Comparison of ENCODE assay signal across 11 cellular contexts in genomic region chr1:53266038-53266437, GRCh38. TPM values are rescaled to one million over a fixed set of nuclear protein-coding genes. Genes with fewer than 3 reads are reported as not detected.
DNase-seq lines count a peak whose midpoint lies in the region; ATAC-seq, FAIRE-seq and TF ChIP-seq lines count a peak whose summit lies in the region.
"Had no signal": no experiment of that assay in that cellular context is flagged by ENCODE, and none has a peak within 500 bp of the region (broad histone marks: within the 10 kb centered on the region; RNA-seq: fewer than 3 reads in every experiment).

No MANE protein-coding gene starts in this region.

- H2AFZ ChIP-seq in astrocyte (ENCODE audit: low read depth, low read length), result no peak overlapping the region

- no peak overlapping the region for H3K27ac Mint-ChIP-seq in astrocyte (ENCODE audit: unreplicated experiment)

- H3K4me3 ChIP-seq in DOHH2 (ENCODE audit: low read length), result no peak overlapping the region
- H3K4me3 ChIP-seq in astrocyte (ENCODE audit: insufficient read depth, low read depth, low read length), result no peak overlapping the region
- no peak overlapping the region for H3K4me3 ChIP-seq in left lung
- no peak overlapping the region for H3K4me3 ChIP-seq in esophagus squamous epithelium
- H3K4me3 ChIP-seq: ascending aorta had no signal

- H4K20me1 ChIP-seq in DOHH2 (ENCODE audit: control insufficient read depth, insufficient read depth, low read depth, low read length) (no peaks in the 10 kb centered on the region; the same call in 1 of the 2 replicates), astrocyte (ENCODE audit: insufficient read depth, low read length) (no peaks in the 10 kb centered on the region)

- no peaks in the 10 kb centered on the region for H3K27me3 ChIP-seq in DOHH2 (ENCODE audit: control insufficient read depth, low read length)
- H3K27me3 ChIP-seq in astrocyte (ENCODE audit: insufficient read depth, low read length), result no peaks in the 10 kb centered on the region
- no peaks in the 10 kb centered on the region for H3K27me3 ChIP-seq in left lung
- no peaks in the 10 kb centered on the region for H3K27me3 ChIP-seq in esophagus squamous epithelium
- H3K27me3 ChIP-seq: ascending aorta had no signal

- peak; percentile 35 for ATAC-seq in left lung
- no peak for ATAC-seq in HG02973 (IDR thresholded peaks at IDR 0.05; ENCODE audit: unreplicated experiment)

- H3K4me1 Mint-ChIP-seq in astrocyte (ENCODE audit: low read depth, unreplicated experiment), result no peaks in the 10 kb centered on the region

- H3K4me2 ChIP-seq in DOHH2 (ENCODE audit: low read length) (no peak overlapping the region), astrocyte (ENCODE audit: low read length) (no peak overlapping the region)

- peaks cover 4% of the 10 kb centered on the region for H3K9me3 Mint-ChIP-seq in astrocyte (ENCODE audit: unreplicated experiment)

- FAIRE-seq in HTR-8/SVneo (lab: Jason Lieb, UNC) (no peak), astrocyte (lab: Jason Lieb, UNC) (no peak)

- peak; percentile 15 for DNase-seq in HTR-8/SVneo (ENCODE audit: insufficient read length, low spot score)
- DNase-seq in astrocyte (ENCODE audit: low read depth), result no peak
- DNase-seq in left lung, result no peak
- no peak for DNase-seq in caudate nucleus (lab: John Stamatoyannopoulos, UW)
- no peak for DNase-seq in esophagus squamous epithelium (lab: John Stamatoyannopoulos, UW)
- no peak for DNase-seq in NCI-H774 (lab: John Stamatoyannopoulos, UW)
- DNase-seq: activated CD4-positive, alpha-beta T cell treated with anti-CD3 and anti-CD28 coated beads, Interleukin-2, amount 50 U/mL, for 1 hour; head of caudate nucleus had no signal

- intact Hi-C loops in left lung (cut with DNase I) (no loop called here), esophagus squamous epithelium (cut with DNase I) (no loop called here)

- H3K9me2 ChIP-seq in DOHH2 (replicated peaks; ENCODE audit: control insufficient read depth, low read length), result no peaks in the 10 kb centered on the region

- no peaks in the 10 kb centered on the region for H3K27me3 Mint-ChIP-seq in astrocyte (ENCODE audit: low read depth, unreplicated experiment)

- H3K79me2 ChIP-seq in DOHH2 (ENCODE audit: control insufficient read depth, low read length) (no peaks in the 10 kb centered on the region), astrocyte (ENCODE audit: insufficient read depth, low read length) (no peaks in the 10 kb centered on the region)

- H3K9me3 ChIP-seq in DOHH2 (ENCODE audit: control insufficient read depth, insufficient read depth, low read length) (no peaks in the 10 kb centered on the region), astrocyte (ENCODE audit: insufficient read depth, low read depth, low read length) (no peaks in the 10 kb centered on the region), left lung (no peaks in the 10 kb centered on the region), esophagus squamous epithelium (no peaks in the 10 kb centered on the region)
- H3K9me3 ChIP-seq: ascending aorta had no signal

- TF ChIP-seq POLR2A in esophagus squamous epithelium (IDR thresholded peaks at IDR 0.05), result no peak

- peak; percentile 20 for TF ChIP-seq CTCF in DOHH2 (IDR thresholded peaks at IDR 0.05; ENCODE audit: low read depth, low read length, poor library complexity, severe bottlenecking)
- peak; percentile 15 for TF ChIP-seq CTCF in astrocyte (IDR thresholded peaks at IDR 0.05; ENCODE audit: insufficient read depth, low read depth, low read length)
- no peak for TF ChIP-seq CTCF in left lung (IDR thresholded peaks at IDR 0.05)
- peak in 3 of 6 experiments; percentile 11 to 45 (median 17) for TF ChIP-seq CTCF in esophagus squamous epithelium (IDR thresholded peaks at IDR 0.05)

- peaks cover 84% of the 10 kb centered on the region for H3K36me3 ChIP-seq in DOHH2 (ENCODE audit: control insufficient read depth, low read length)
- H3K36me3 ChIP-seq in astrocyte (ENCODE audit: insufficient read depth, low read length), result peaks cover 22% of the 10 kb centered on the region
- H3K36me3 ChIP-seq in left lung, result peaks cover 0 to 68% of the 10 kb centered on the region in 2 donors
- peaks cover 0 to 69% (median 17%) of the 10 kb centered on the region in 3 donors for H3K36me3 ChIP-seq in esophagus squamous epithelium

- H3F3A ChIP-seq in DOHH2 (ENCODE audit: control insufficient read depth, insufficient read depth), result no peaks in the 10 kb centered on the region

- no peaks in the 10 kb centered on the region for H3K4me1 ChIP-seq in DOHH2 (ENCODE audit: control insufficient read depth, low read length)
- no peaks in the 10 kb centered on the region for H3K4me1 ChIP-seq in astrocyte (ENCODE audit: insufficient read depth, low read length)
- no peaks in the 10 kb centered on the region for H3K4me1 ChIP-seq in left lung
- no peaks in the 10 kb centered on the region for H3K4me1 ChIP-seq in esophagus squamous epithelium
- H3K4me1 ChIP-seq: ascending aorta had no signal

- peaks cover 14% of the 10 kb centered on the region for H3K36me3 Mint-ChIP-seq in astrocyte (ENCODE audit: low read depth, unreplicated experiment)

- H3K9ac ChIP-seq in astrocyte (ENCODE audit: low read length), result no peak overlapping the region

- H3K4me3 Mint-ChIP-seq in astrocyte (ENCODE audit: unreplicated experiment), result no peak overlapping the region

- H3K27ac ChIP-seq in DOHH2 (ENCODE audit: low read depth, low read length) (no peak overlapping the region), astrocyte (ENCODE audit: low read depth, low read length) (no peak overlapping the region), left lung (no peak overlapping the region), caudate nucleus (ENCODE audit: low read depth, low read length) (no peak overlapping the region), esophagus squamous epithelium (no peak overlapping the region)
- H3K27ac ChIP-seq: ascending aorta had no signal

RNA-seq across cellular contexts. Expression of gene MAGOH, which starts 27.7 kb away (rescaled TPM):
- total RNA-seq in astrocyte (34.8 and 35.7 TPM in 2 replicates), left lung (10 to 100 TPM; 31.8 to 33.9 TPM), esophagus squamous epithelium (10 to 100 TPM; 27.6 to 52.7 (median 41.8) TPM)

RNA-seq across cellular contexts. Expression of gene CZIB, which starts 45.6 kb away (rescaled TPM):
- total RNA-seq in astrocyte (32.3 and 34.5 TPM in 2 replicates), left lung (10 to 100 TPM; 50.5 to 55.4 TPM), esophagus squamous epithelium (10 to 100 TPM; 18.7 to 42.9 (median 26.0) TPM)

Comparison
In these comparisons a context has a peak if more than half of its experiments do, and no peak if none do; other contexts are left out.
1. CTCF ChIP-seq: peak in DOHH2 (single experiment) and astrocyte (single experiment); none in left lung (0 of 2).